ENCODE assay signal across 10 cellular contexts in the genomic region with DNA sequence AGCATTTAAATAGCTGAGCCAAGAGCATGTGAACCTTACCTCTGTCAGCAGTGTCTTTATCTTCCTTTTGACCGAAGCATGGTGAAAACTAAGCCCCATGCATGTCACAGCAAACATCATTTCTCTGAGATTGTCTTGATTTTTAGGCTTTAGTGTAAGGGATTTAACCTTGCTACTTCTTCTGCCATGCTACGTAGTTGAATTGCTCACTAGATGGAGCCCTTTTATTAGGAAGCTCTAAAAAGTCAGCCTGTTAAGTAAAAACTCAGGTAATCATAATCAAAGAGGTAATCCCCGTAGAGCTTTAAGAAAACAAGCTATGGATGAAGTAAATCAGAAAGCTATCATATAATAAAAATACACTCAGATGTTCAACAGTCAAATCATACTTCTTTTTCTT.
DNase-seq lines count a peak whose midpoint lies in the region; ATAC-seq and TF ChIP-seq lines count a peak whose summit lies in the region.
"Had no signal": no experiment of that assay in that cellular context is flagged by ENCODE, and none has a peak within 500 bp of the region (broad histone marks: within the 10 kb centered on the region; RNA-seq: fewer than 3 reads in every experiment).

No MANE protein-coding gene starts in this region.

- H3K27me3 ChIP-seq in NT2/D1 (ENCODE audit: insufficient read depth, insufficient read length), result no peaks in the 10 kb centered on the region

- peaks cover 16% of the 10 kb centered on the region for H3K36me3 ChIP-seq in NT2/D1 (ENCODE audit: insufficient read depth, insufficient read length, low read length)

- no peak for ATAC-seq in HG03439 (IDR thresholded peaks at IDR 0.05; ENCODE audit: unreplicated experiment)

- H3K4me3 ChIP-seq in NT2/D1 (ENCODE audit: insufficient read length, low read depth) (no peak overlapping the region), epithelial cell of proximal tubule (ENCODE audit: low read depth, low read length) (no peak overlapping the region), retinal pigment epithelial cell (ENCODE audit: low read length) (no peak overlapping the region)

- DNase-seq in NCI-H1092 treated with DMSO at 0.1 percent for 48 hours (lab: John Stamatoyannopoulos, UW) (peak; percentile 5), NCI-H1092 (lab: John Stamatoyannopoulos, UW) (no peak), NT2/D1 (ENCODE audit: low read depth, low spot score) (peak; percentile 9), epithelial cell of proximal tubule (ENCODE audit: low read depth) (peak; percentile 9), retinal pigment epithelial cell (ENCODE audit: low read depth) (peak; percentile 10), putamen (ENCODE audit: low spot score) (no peak)
- no peak for DNase-seq in activated CD8-positive, alpha-beta memory T cell treated with anti-CD3 and anti-CD28 coated beads, Interleukin-2, amount 50 U/mL, for 48 hours
- DNase-seq: activated B cell treated with CpG ODN at 0.5 μM for 24 hours, NCI-H2029 treated with DMSO at 0.1 percent for 48 hours had no signal

- H3K4me1 ChIP-seq in NT2/D1 (ENCODE audit: insufficient read depth, insufficient read length), result no peaks in the 10 kb centered on the region

- no peaks in the 10 kb centered on the region for H3K9me3 ChIP-seq in NT2/D1 (ENCODE audit: insufficient read depth, low read length)

- H3K9ac ChIP-seq in NT2/D1 (ENCODE audit: insufficient read length, low read depth), result no peak overlapping the region

- peak; percentile 59 for TF ChIP-seq CTCF in epithelial cell of proximal tubule (conservative IDR thresholded peaks at IDR 0.05; ENCODE audit: low read depth, low read length)
- peak; percentile 61 for TF ChIP-seq CTCF in retinal pigment epithelial cell (conservative IDR thresholded peaks at IDR 0.05; ENCODE audit: low read depth, low read length)

Comparison
In these comparisons a context has a peak if more than half of its experiments do, and no peak if none do; other contexts are left out.
1. DNase-seq: peak in NCI-H1092 treated with DMSO at 0.1 percent for 48 hours (single experiment), NT2/D1 (single experiment), epithelial cell of proximal tubule (single experiment) and retinal pigment epithelial cell (single experiment); none in NCI-H1092 (single experiment), putamen (single experiment) and activated CD8-positive, alpha-beta memory T cell treated with anti-CD3 and anti-CD28 coated beads, Interleukin-2, amount 50 U/mL, for 48 hours (single experiment).